ENCODE assay signal across 17 cellular contexts in the genomic region with DNA sequence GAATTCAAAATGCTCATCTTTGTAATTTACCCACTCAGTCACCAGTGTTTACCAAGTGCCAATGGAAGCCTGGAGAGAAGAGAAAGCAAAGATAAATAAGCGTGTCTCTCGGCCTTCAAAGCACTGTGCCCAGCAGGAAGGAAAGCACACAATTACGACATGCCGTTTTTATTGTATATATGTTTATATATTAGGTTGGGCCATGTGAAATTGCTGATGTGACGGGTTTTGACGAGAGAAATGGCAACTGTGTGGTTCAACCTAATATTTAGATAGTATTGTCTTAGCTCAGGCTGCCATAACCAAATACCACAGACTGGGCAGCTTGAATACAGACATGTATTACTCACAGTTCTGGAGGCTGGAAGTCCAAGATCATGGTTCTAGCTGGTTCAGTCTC.
DNase-seq lines count a peak whose midpoint lies in the region; ATAC-seq and TF ChIP-seq lines count a peak whose summit lies in the region.
"Had no signal": no experiment of that assay in that cellular context is flagged by ENCODE, and none has a peak within 500 bp of the region (broad histone marks: within the 10 kb centered on the region; RNA-seq: fewer than 3 reads in every experiment).

No MANE protein-coding gene starts in this region.

- H3K23ac ChIP-seq in IMR-90 (ENCODE audit: low read depth, low read length), result no peak overlapping the region

- H3K79me1 ChIP-seq in IMR-90 (ENCODE audit: low read depth in 1 of 2, low read length in 2 of 2), result no peaks in the 10 kb centered on the region

- dilution Hi-C loops in IMR-90 (cut with HindIII; ENCODE audit: low sequenced_read_pairs, unreplicated experiment), result no loop called here

- POLR2A ChIA-PET in IMR-90 (lab: Charles Lee; ENCODE audit: unreplicated experiment), result no interaction called here

- TF ChIP-seq CTCF in IMR-90 (conservative IDR thresholded peaks at IDR 0.05; ENCODE audit: low read depth, low read length), result no peak
- no peak for TF ChIP-seq CTCF in choroid plexus epithelial cell (conservative IDR thresholded peaks at IDR 0.05; ENCODE audit: low read depth, low read length)
- no peak for TF ChIP-seq CTCF in heart right ventricle (IDR thresholded peaks at IDR 0.05)

- peak overlapping the region; percentile 45 for H2AK9ac ChIP-seq in IMR-90 (replicated peaks; ENCODE audit: low read depth, low read length, poor library complexity)

- no peak overlapping the region for H3K18ac ChIP-seq in IMR-90 (ENCODE audit: low read depth, low read length)

- no CpG with 5 or more reads among the region's 6 CpGs for WGBS in IMR-90 (ENCODE audit: extremely low coverage in 2 of 2, insufficient read length in 1 of 2), 2 experiments
- WGBS in heart right ventricle, 2 donors, result 89 to 92% methylated on average over 6 of the region's 6 CpGs

- H3K56ac ChIP-seq in IMR-90 (ENCODE audit: extremely low read depth, insufficient read depth, low read length), result no peak overlapping the region

- in situ Hi-C loops in IMR-90 (cut with MboI; ENCODE audit: low sequenced_read_pairs), result no loop called here

- H3K27me3 ChIP-seq in IMR-90 (ENCODE audit: control insufficient read depth, insufficient read depth, low read length) (no peaks in the 10 kb centered on the region), heart right ventricle (no peaks in the 10 kb centered on the region)

- H2AFZ ChIP-seq in IMR-90 (replicated peaks; ENCODE audit: low read length, poor library complexity), result no peak overlapping the region

- no peak overlapping the region for H3K27ac ChIP-seq in IMR-90 (ENCODE audit: insufficient read depth, low read length)
- H3K27ac ChIP-seq in heart right ventricle, result no peak overlapping the region
- H3K27ac ChIP-seq: C4-2B, KMS-11 had no signal

- ATAC-seq in IMR-90 (ENCODE audit: low read depth), result no peak
- ATAC-seq in heart right ventricle, result no peak
- no peak for ATAC-seq in natural killer cell treated with Interleukin-12 subunit alpha and Interleukin-12 subunit beta and Interleukin-15 and Interleukin-18, amount 100 ng/mL, for 72 hours
- ATAC-seq: T-helper 17 cell had no signal

- no peak overlapping the region for H2BK15ac ChIP-seq in IMR-90 (ENCODE audit: low read depth, low read length)

- no peak overlapping the region for H4K8ac ChIP-seq in IMR-90 (ENCODE audit: low read depth in 2 of 2, low read length in 2 of 2)

- CTCF ChIA-PET in IMR-90 (lab: Yijun Ruan, JAX), result no interaction called here

- no peak overlapping the region for H3K9ac ChIP-seq in IMR-90 (ENCODE audit: low read depth, low read length)
- H3K9ac ChIP-seq: KMS-11 had no signal

- H3K4me3 ChIP-seq in IMR-90 (ENCODE audit: insufficient read depth, low read depth, low read length) (no peak overlapping the region), choroid plexus epithelial cell (ENCODE audit: low read depth, low read length) (no peak overlapping the region), heart right ventricle (no peak overlapping the region)
- H3K4me3 ChIP-seq: GM23338 had no signal

- no TSS peak for BruUV-seq in IMR-90 (replicated peaks; lab: Mats Ljungman, UMichigan)

- no peaks in the 10 kb centered on the region for H3K27me3 Mint-ChIP-seq in activated CD4-positive, alpha-beta T cell treated with anti-CD3 and anti-CD28 coated beads, Interleukin-2, amount 10 ng/mL, durations not matched to agents 24 days and 14 days
- H3K27me3 Mint-ChIP-seq in natural killer cell treated with Interleukin-12 subunit alpha and Interleukin-12 subunit beta and Interleukin-15 and Interleukin-18, amount 100 ng/mL, for 72 hours, result peaks cover 5 to 8% of the 10 kb centered on the region in 2 donors
- H3K27me3 Mint-ChIP-seq: T-helper 17 cell had no signal

- no peak overlapping the region for H2BK120ac ChIP-seq in IMR-90 (ENCODE audit: low read depth, low read length)

- H3K9me1 ChIP-seq in IMR-90 (ENCODE audit: insufficient read depth, low read length), result no peaks in the 10 kb centered on the region

- peak in 2 of 3 experiments; percentile 30 to 67 for DNase-seq in NCI-H1417 (lab: John Stamatoyannopoulos, UW)
- no peak for DNase-seq in NCI-H1417 treated with DMSO at 0.1 percent for 48 hours (lab: John Stamatoyannopoulos, UW)
- no peak for DNase-seq in IMR-90
- peak; percentile 72 for DNase-seq in NCI-H69 (lab: John Stamatoyannopoulos, UW)
- DNase-seq in choroid plexus epithelial cell (ENCODE audit: low read depth), result peak; percentile 30
- no peak for DNase-seq in activated CD4-positive, alpha-beta T cell treated with anti-CD3 and anti-CD28 coated beads, Interleukin-2, amount 10 ng/mL, durations not matched to agents 24 days and 14 days
- DNase-seq in heart right ventricle, result no peak
- no peak for DNase-seq in natural killer cell treated with Interleukin-12 subunit alpha and Interleukin-12 subunit beta and Interleukin-15 and Interleukin-18, amount 100 ng/mL, for 72 hours (ENCODE audit: low spot score)
- DNase-seq: Caco-2, DMS79 treated with DMSO at 0.1 percent for 48 hours, NCI-H1694 treated with DMSO at 0.1 percent for 48 hours, NCI-H2227 treated with DMSO at 0.1 percent for 48 hours, SHP77 treated with DMSO at 0.1 percent for 48 hours, T-helper 17 cell had no signal

- H3K4me3 Mint-ChIP-seq in activated CD4-positive, alpha-beta T cell treated with anti-CD3 and anti-CD28 coated beads, Interleukin-2, amount 10 ng/mL, durations not matched to agents 24 days and 14 days, result no peak overlapping the region
- no peak overlapping the region for H3K4me3 Mint-ChIP-seq in natural killer cell treated with Interleukin-12 subunit alpha and Interleukin-12 subunit beta and Interleukin-15 and Interleukin-18, amount 100 ng/mL, for 72 hours
- H3K4me3 Mint-ChIP-seq: GM23338, T-helper 17 cell had no signal

- H4K91ac ChIP-seq in IMR-90 (ENCODE audit: insufficient read depth, low read depth, low read length), result no peak overlapping the region

- no peaks in the 10 kb centered on the region for H3K4me1 ChIP-seq in IMR-90 (ENCODE audit: control insufficient read depth, insufficient read depth, low read length)
- no peaks in the 10 kb centered on the region for H3K4me1 ChIP-seq in heart right ventricle
- H3K4me1 ChIP-seq: Caco-2 had no signal

- intact Hi-C loops in IMR-90 (cut with micrococcal nuclease) (no loop called here), heart right ventricle (cut with DNase I) (no loop called here)
- intact Hi-C loops in activated CD4-positive, alpha-beta T cell treated with anti-CD3 and anti-CD28 coated beads, Interleukin-2, amount 10 ng/mL, durations not matched to agents 24 days and 14 days (cut with micrococcal nuclease), result no loop called here

- no peak overlapping the region for H2BK20ac ChIP-seq in IMR-90 (ENCODE audit: low read depth, low read length)

- no peak overlapping the region for H3K4me2 ChIP-seq in IMR-90 (ENCODE audit: low read depth, low read length)
- H3K4me2 ChIP-seq: GM23338, KMS-11 had no signal

- no peak for TF ChIP-seq POLR2A in IMR-90 (IDR thresholded peaks at IDR 0.05; ENCODE audit: low read depth, low read length)

- peaks cover 4% of the 10 kb centered on the region for H3K4me1 Mint-ChIP-seq in activated CD4-positive, alpha-beta T cell treated with anti-CD3 and anti-CD28 coated beads, Interleukin-2, amount 10 ng/mL, durations not matched to agents 24 days and 14 days
- H3K4me1 Mint-ChIP-seq in natural killer cell treated with Interleukin-12 subunit alpha and Interleukin-12 subunit beta and Interleukin-15 and Interleukin-18, amount 100 ng/mL, for 72 hours (ENCODE audit: low read depth in 2 of 2), result peaks cover 8 to 10% of the 10 kb centered on the region in 2 donors
- H3K4me1 Mint-ChIP-seq: T-helper 17 cell had no signal

- no peak overlapping the region for H2BK5ac ChIP-seq in IMR-90 (ENCODE audit: low read depth, low read length, poor library complexity, severe bottlenecking)

- H3K9me3 ChIP-seq in IMR-90 (ENCODE audit: control insufficient read depth, insufficient read depth, low read length) (peaks cover 5% of the 10 kb centered on the region; the same call in 1 of the 2 replicates), heart right ventricle (peaks cover 0 to 6% (median 0%) of the 10 kb centered on the region in 11 donors)
- H3K9me3 ChIP-seq: Caco-2 had no signal

- TF ChIP-seq RAD21 in IMR-90 (IDR thresholded peaks at IDR 0.05; ENCODE audit: low read length), result no peak

- H3K27ac Mint-ChIP-seq in activated CD4-positive, alpha-beta T cell treated with anti-CD3 and anti-CD28 coated beads, Interleukin-2, amount 10 ng/mL, durations not matched to agents 24 days and 14 days, result no peak overlapping the region
- H3K27ac Mint-ChIP-seq in natural killer cell treated with Interleukin-12 subunit alpha and Interleukin-12 subunit beta and Interleukin-15 and Interleukin-18, amount 100 ng/mL, for 72 hours, result no peak overlapping the region
- H3K27ac Mint-ChIP-seq: GM23338, T-helper 17 cell had no signal

- no peak overlapping the region for H3K4ac ChIP-seq in IMR-90 (ENCODE audit: low read depth, low read length)

- H3K36me3 ChIP-seq in IMR-90 (ENCODE audit: control insufficient read depth, insufficient read depth, low read length), result no peaks in the 10 kb centered on the region
- H3K36me3 ChIP-seq in heart right ventricle, result no peaks in the 10 kb centered on the region

- H3K14ac ChIP-seq in IMR-90 (replicated peaks; ENCODE audit: low read depth, low read length), result no peak overlapping the region

- no peak overlapping the region for H2AK5ac ChIP-seq in IMR-90 (ENCODE audit: low read depth, low read length)

- H4K5ac ChIP-seq in IMR-90 (ENCODE audit: low read depth, low read length), result no peak overlapping the region

- H4K20me1 ChIP-seq in IMR-90 (ENCODE audit: insufficient read depth, low read length), result no peaks in the 10 kb centered on the region

- H3K9me3 Mint-ChIP-seq in activated CD4-positive, alpha-beta T cell treated with anti-CD3 and anti-CD28 coated beads, Interleukin-2, amount 10 ng/mL, durations not matched to agents 24 days and 14 days, result peaks cover 15% of the 10 kb centered on the region
- H3K9me3 Mint-ChIP-seq in natural killer cell treated with Interleukin-12 subunit alpha and Interleukin-12 subunit beta and Interleukin-15 and Interleukin-18, amount 100 ng/mL, for 72 hours, result peaks cover 3% of the 10 kb centered on the region

- no peaks in the 10 kb centered on the region for H3K36me3 Mint-ChIP-seq in activated CD4-positive, alpha-beta T cell treated with anti-CD3 and anti-CD28 coated beads, Interleukin-2, amount 10 ng/mL, durations not matched to agents 24 days and 14 days (ENCODE audit: low read depth)
- H3K36me3 Mint-ChIP-seq in natural killer cell treated with Interleukin-12 subunit alpha and Interleukin-12 subunit beta and Interleukin-15 and Interleukin-18, amount 100 ng/mL, for 72 hours, result no peaks in the 10 kb centered on the region

TF ChIP-seq in IMR-90, 13 proteins besides CTCF, POLR2A, EP300 and RAD21:
- TF ChIP-seq MXI1 (IDR thresholded peaks at IDR 0.05; ENCODE audit: borderline replicate concordance, low read depth, low read length) (no peak), MAFK (IDR thresholded peaks at IDR 0.05; ENCODE audit: low read depth, low read length) (peak; percentile 64), FOS (IDR thresholded peaks at IDR 0.05; ENCODE audit: low read depth, low read length) (no peak)

Comparison
In these comparisons a context has a peak if more than half of its experiments do, and no peak if none do; other contexts are left out.
1. DNase-seq: peak in NCI-H1417 (2 of 3), NCI-H69 (single experiment) and choroid plexus epithelial cell (single experiment); none in NCI-H1417 treated with DMSO at 0.1 percent for 48 hours (single experiment), IMR-90 (single experiment), activated CD4-positive, alpha-beta T cell treated with anti-CD3 and anti-CD28 coated beads, Interleukin-2, amount 10 ng/mL, durations not matched to agents 24 days and 14 days (single experiment), heart right ventricle (0 of 2) and natural killer cell treated with Interleukin-12 subunit alpha and Interleukin-12 subunit beta and Interleukin-15 and Interleukin-18, amount 100 ng/mL, for 72 hours (single experiment).